In genomic region chr9:129175825-129176633, GRCh38 we compare ENCODE assay signal across 1 cellular context.
TF ChIP-seq lines count a peak whose summit lies in the region.

No MANE protein-coding gene starts in this region.

TF ChIP-seq in HepG2, 621 proteins besides CTCF, POLR2A, EP300 and RAD21 (continued from another document and continues in another):
- TF ChIP-seq LRRFIP1 (CRISPR knock-in tag; conservative IDR thresholded peaks at IDR 0.05), result no peak
- no peak for TF ChIP-seq ZHX2 (IDR thresholded peaks at IDR 0.05; ENCODE audit: low read depth)
- no peak for TF ChIP-seq ZHX2 (CRISPR knock-in tag; IDR thresholded peaks at IDR 0.05; ENCODE audit: borderline replicate concordance)
- peak; percentile 34; the same call in 1 of the 2 replicates for TF ChIP-seq ZNF350 (CRISPR knock-in tag; IDR thresholded peaks at IDR 0.05; ENCODE audit: borderline replicate concordance, low read depth)
- no peak for TF ChIP-seq PHB2 (IDR thresholded peaks at IDR 0.05; ENCODE audit: partially characterized antibody)
- peak; percentile 56; the same call in 1 of the 2 replicates for TF ChIP-seq SP5 (CRISPR knock-in tag; IDR thresholded peaks at IDR 0.05; ENCODE audit: borderline replicate concordance, low read depth)
- peak; percentile 75 for TF ChIP-seq HCFC1 (IDR thresholded peaks at IDR 0.05; ENCODE audit: low read depth, low read length)
- peak; percentile 59 for TF ChIP-seq HOXA3 (CRISPR knock-in tag; IDR thresholded peaks at IDR 0.05)
- TF ChIP-seq KAT7 (CRISPR knock-in tag; IDR thresholded peaks at IDR 0.05; ENCODE audit: borderline replicate concordance), result no peak
- TF ChIP-seq HNF4A (CRISPR knock-in tag; IDR thresholded peaks at IDR 0.05), result peak; percentile 68
- 0 out of 2 replicates have a peak, but pooled peaks have one; percentile 20 for TF ChIP-seq RERE (CRISPR knock-in tag; IDR thresholded peaks at IDR 0.05; ENCODE audit: low read depth)
- TF ChIP-seq MED1 (CRISPR knock-in tag; IDR thresholded peaks at IDR 0.05), result peak; percentile 74
- peak; percentile 15; the same call in 1 of the 2 replicates for TF ChIP-seq DMAP1 (CRISPR knock-in tag; IDR thresholded peaks at IDR 0.05)
- no peak for TF ChIP-seq RFX1 (IDR thresholded peaks at IDR 0.05)
- peak; percentile 45; the same call in 1 of the 2 replicates for TF ChIP-seq PHF21A (CRISPR knock-in tag; IDR thresholded peaks at IDR 0.05)
- no peak for TF ChIP-seq ZNF609 (CRISPR knock-in tag; IDR thresholded peaks at IDR 0.05; ENCODE audit: borderline replicate concordance)
- no peak for TF ChIP-seq ATF2 (CRISPR knock-in tag; IDR thresholded peaks at IDR 0.05)
- TF ChIP-seq ZEB1 (IDR thresholded peaks at IDR 0.05; ENCODE audit: insufficient replicate concordance, low read depth), result peak; percentile 86
- peak; percentile 65; the same call in 1 of the 2 replicates for TF ChIP-seq ZNF800 (CRISPR knock-in tag; IDR thresholded peaks at IDR 0.05)
- TF ChIP-seq AKAP8 (CRISPR knock-in tag; IDR thresholded peaks at IDR 0.05), result no peak
- TF ChIP-seq SOX5 (CRISPR knock-in tag; IDR thresholded peaks at IDR 0.05; ENCODE audit: borderline replicate concordance), result peak; percentile 28; the same call in 1 of the 2 replicates
- TF ChIP-seq EZH2 (conservative IDR thresholded peaks at IDR 0.05; ENCODE audit: low read depth, low read length), result no peak
- TF ChIP-seq CREB1 (IDR thresholded peaks at IDR 0.05), result no peak
- peak; percentile 61; the same call in 1 of the 2 replicates for TF ChIP-seq CREB1 (CRISPR knock-in tag; IDR thresholded peaks at IDR 0.05)
- peak; percentile 50; the same call in 1 of the 2 replicates for TF ChIP-seq FOXJ3 (CRISPR knock-in tag; IDR thresholded peaks at IDR 0.05; ENCODE audit: borderline replicate concordance)
- 0 out of 2 replicates have a peak, but pooled peaks have one; percentile 20 for TF ChIP-seq ZSCAN12 (CRISPR knock-in tag; IDR thresholded peaks at IDR 0.05)
- peak; percentile 14; the same call in 1 of the 2 replicates for TF ChIP-seq UBTF (CRISPR knock-in tag; IDR thresholded peaks at IDR 0.05)
- TF ChIP-seq MIER3 (CRISPR knock-in tag; IDR thresholded peaks at IDR 0.05; ENCODE audit: borderline replicate concordance), result peak; percentile 21; the same call in 1 of the 2 replicates
- no peak for TF ChIP-seq ZBTB20 (CRISPR knock-in tag; IDR thresholded peaks at IDR 0.05; ENCODE audit: borderline replicate concordance, low read depth)
- TF ChIP-seq KLF12 (CRISPR knock-in tag; IDR thresholded peaks at IDR 0.05; ENCODE audit: borderline replicate concordance), result peak; percentile 75; the same call in 1 of the 2 replicates
